ENCODE assay signal across 24 cellular contexts in genomic region chr12:11681211-11681610, GRCh38.
"Had no signal": no experiment of that assay in that cellular context is flagged by ENCODE, and none has a peak within 500 bp of the region (broad histone marks: within the 10 kb centered on the region; RNA-seq: fewer than 3 reads in every experiment).

No MANE protein-coding gene starts in this region.

- H3K27ac ChIP-seq: esophagus muscularis mucosa, foreskin keratinocyte, heart right ventricle, left ventricle myocardium inferior, lower lobe of right lung, pancreas, right lobe of liver, stomach, thyroid gland, vagina had no signal

- H3K9me3 ChIP-seq: esophagus muscularis mucosa, gastroesophageal sphincter, left ventricle myocardium inferior, lower lobe of right lung, pancreas, right lobe of liver, stomach, thyroid gland, vagina had no signal

- H3K27ac Mint-ChIP-seq: endodermal cell; natural killer cell; stimulated activated effector memory CD8-positive, alpha-beta T cell treated with anti-CD3 and anti-CD28 coated beads, Interleukin-12 subunit alpha, Interleukin-12 subunit beta, amount 100 ng/mL, for 72 hours had no signal

- ATAC-seq: foreskin keratinocyte; gastroesophageal sphincter; heart right ventricle; left colon; lower lobe of right lung; natural killer cell; pancreas; right lobe of liver; stimulated activated effector memory CD8-positive, alpha-beta T cell treated with anti-CD3 and anti-CD28 coated beads, Interleukin-12 subunit alpha, Interleukin-12 subunit beta, amount 100 ng/mL, for 72 hours had no signal

- FAIRE-seq: islet of Langerhans, pancreas had no signal

- DNase-seq: effector CD8-positive, alpha-beta T cell; foreskin keratinocyte; glutamatergic neuron; heart right ventricle; hippocampal formation; left colon; left ventricle myocardium inferior; lower lobe of right lung; natural killer cell; occipital lobe; pancreas; right lobe of liver; stimulated activated CD4-positive, alpha-beta T cell treated with anti-CD3 and anti-CD28 coated beads, Interleukin-2, amount 100 ng/mL, for 24 hours; stimulated activated CD4-positive, alpha-beta T cell treated with anti-CD3 and anti-CD28 coated beads, Interleukin-4, amount 100 ng/mL, for 24 hours; stimulated activated naive CD4-positive, alpha-beta T cell treated with Interleukin-2 at 50 U/mL for 16 hours; stomach; thyroid gland; trophoblast cell had no signal

- H3K4me3 Mint-ChIP-seq: endodermal cell; natural killer cell; stimulated activated effector memory CD8-positive, alpha-beta T cell treated with anti-CD3 and anti-CD28 coated beads, Interleukin-12 subunit alpha, Interleukin-12 subunit beta, amount 100 ng/mL, for 72 hours had no signal

- H3K4me3 ChIP-seq: esophagus muscularis mucosa, gastroesophageal sphincter, heart right ventricle, left ventricle myocardium inferior, lower lobe of right lung, pancreas, right lobe of liver, stomach, thyroid gland, vagina had no signal

- H3K36me3 Mint-ChIP-seq: natural killer cell had no signal

- H3K36me3 ChIP-seq: esophagus muscularis mucosa, left ventricle myocardium inferior, pancreas, right lobe of liver, thyroid gland, vagina had no signal

- H3K27me3 ChIP-seq: esophagus muscularis mucosa, foreskin keratinocyte, gastroesophageal sphincter, heart right ventricle, pancreas, right lobe of liver, stomach, thyroid gland, vagina had no signal

- H3K9me3 Mint-ChIP-seq: natural killer cell; stimulated activated effector memory CD8-positive, alpha-beta T cell treated with anti-CD3 and anti-CD28 coated beads, Interleukin-12 subunit alpha, Interleukin-12 subunit beta, amount 100 ng/mL, for 72 hours had no signal
